17 cellular contexts compared by ENCODE assay signal in genomic region chr11:128294685-128295079, GRCh38.
DNase-seq lines count a peak whose midpoint lies in the region; ATAC-seq lines count a peak whose summit lies in the region.
"Had no signal": no experiment of that assay in that cellular context is flagged by ENCODE, and none has a peak within 500 bp of the region (broad histone marks: within the 10 kb centered on the region; RNA-seq: fewer than 3 reads in every experiment).

No MANE protein-coding gene starts in this region.

- peaks cover 96% of the 10 kb centered on the region for H3K4me1 Mint-ChIP-seq in activated naive CD4-positive, alpha-beta T cell treated with anti-CD3 and anti-CD28 coated beads for 36 hours (ENCODE audit: low read depth)

- DNase-seq in activated naive CD4-positive, alpha-beta T cell treated with anti-CD3 and anti-CD28 coated beads for 36 hours = no peak
- DNase-seq in activated naive CD4-positive, alpha-beta T cell treated with Interleukin-2 at 50 U/mL for 16 hours = no peak
- DNase-seq in adipocyte (ENCODE audit: low read depth) (peak; percentile 44), kidney glomerular epithelial cell (lab: John Stamatoyannopoulos, UW) (peak; percentile 21), aorta (no peak), Right ventricle myocardium superior (no peak)
- DNase-seq: activated gamma-delta T cell, dermis blood vessel endothelial cell, left colon, NCI-H146, NCI-H82, SHP77 treated with DMSO at 0.1 percent for 48 hours had no signal

- 7 to 11% methylated on average over 1 of the region's 1 CpG for WGBS in aorta, 2 donors

- no peaks in the 10 kb centered on the region for H3K9me3 ChIP-seq in adipocyte (ENCODE audit: control insufficient read depth, low read length)
- no peaks in the 10 kb centered on the region for H3K9me3 ChIP-seq in aorta (ENCODE audit: control insufficient read depth, low read length)
- H3K9me3 ChIP-seq: vagina had no signal

- intact Hi-C loops in activated naive CD4-positive, alpha-beta T cell treated with anti-CD3 and anti-CD28 coated beads for 36 hours (cut with micrococcal nuclease) = no loop called here
- intact Hi-C loops in aorta (cut with DNase I) = loop anchor here (5.0 to 10.0 kb wide), 10 partner anchors 117 to 533 kb away; no protein-coding TSS in a partner anchor
- intact Hi-C loops in Right ventricle myocardium superior (cut with DNase I) = loop anchor here (5.0 to 10.0 kb wide), 4 partner anchors 68 to 260 kb away; no protein-coding TSS in a partner anchor

- H3K27ac ChIP-seq in aorta (ENCODE audit: low read depth in 1 of 2, low read length in 2 of 2) = peak overlapping the region; percentile 23 to 41
- H3K27ac ChIP-seq: neural progenitor cell, vagina had no signal

- no peak overlapping the region for H3K4me3 Mint-ChIP-seq in activated naive CD4-positive, alpha-beta T cell treated with anti-CD3 and anti-CD28 coated beads for 36 hours
- H3K4me3 Mint-ChIP-seq: neural progenitor cell had no signal

- H3K36me3 Mint-ChIP-seq in activated naive CD4-positive, alpha-beta T cell treated with anti-CD3 and anti-CD28 coated beads for 36 hours (ENCODE audit: low read depth) = peaks cover 6% of the 10 kb centered on the region

- CTCF ChIA-PET in activated naive CD4-positive, alpha-beta T cell treated with anti-CD3 and anti-CD28 coated beads for 36 hours (lab: Charles Lee) = interaction anchor here (0.6 to 1.4 kb wide), 7 partner anchors 129 to 339 kb away, joined by 3 to 4 read pairs (median 3); no protein-coding TSS in a partner anchor

- ATAC-seq in aorta (ENCODE audit: low FRiP score) = peak; percentile 67
- ATAC-seq in GM21515 (IDR thresholded peaks at IDR 0.05; ENCODE audit: unreplicated experiment) = no peak
- ATAC-seq in Right ventricle myocardium superior (ENCODE audit: poor library complexity) = no peak
- ATAC-seq in HG03159 (IDR thresholded peaks at IDR 0.05; ENCODE audit: unreplicated experiment) = no peak
- ATAC-seq: activated CD4-positive, CD25-positive, alpha-beta regulatory T cell treated with anti-CD3 and anti-CD28 coated beads, Interleukin-2, amount 50 U/mL, for 24 hours; left colon had no signal

- no peaks in the 10 kb centered on the region for H3K9me3 Mint-ChIP-seq in activated naive CD4-positive, alpha-beta T cell treated with anti-CD3 and anti-CD28 coated beads for 36 hours
- H3K9me3 Mint-ChIP-seq: neural progenitor cell had no signal

- no peak overlapping the region for H3K4me3 ChIP-seq in adipocyte (ENCODE audit: low read length)
- H3K4me3 ChIP-seq in aorta (ENCODE audit: low read length in 2 of 2) = no peak overlapping the region
- H3K4me3 ChIP-seq: neural progenitor cell, vagina had no signal

- H3K27me3 Mint-ChIP-seq in activated naive CD4-positive, alpha-beta T cell treated with anti-CD3 and anti-CD28 coated beads for 36 hours (ENCODE audit: low read depth) = no peaks in the 10 kb centered on the region

- H3K27me3 ChIP-seq in adipocyte (replicated peaks; ENCODE audit: control insufficient read depth, insufficient read depth, low read length) (no peaks in the 10 kb centered on the region), aorta (ENCODE audit: control insufficient read depth in 1 of 2, insufficient read depth in 2 of 2, low read length in 1 of 2) (no peaks in the 10 kb centered on the region)
- H3K27me3 ChIP-seq: neural progenitor cell, vagina had no signal

- peak overlapping the region; percentile 96 for H3K27ac Mint-ChIP-seq in activated naive CD4-positive, alpha-beta T cell treated with anti-CD3 and anti-CD28 coated beads for 36 hours
- H3K27ac Mint-ChIP-seq: neural progenitor cell had no signal

- H3K36me3 ChIP-seq in adipocyte (ENCODE audit: control insufficient read depth, insufficient read depth, low read length, severe bottlenecking) (no peaks in the 10 kb centered on the region), aorta (ENCODE audit: control insufficient read depth in 1 of 2, insufficient read depth in 2 of 2, low read length in 1 of 2) (no peaks in the 10 kb centered on the region)
- H3K36me3 ChIP-seq: neural progenitor cell, vagina had no signal

- H3K4me1 ChIP-seq in adipocyte (ENCODE audit: control insufficient read depth, insufficient read depth, low read length) = peaks cover 60% of the 10 kb centered on the region
- H3K4me1 ChIP-seq in aorta (ENCODE audit: control insufficient read depth in 1 of 2, insufficient read depth in 2 of 2, low read length in 2 of 2) = peaks cover 6 to 10% of the 10 kb centered on the region in 2 donors
- H3K4me1 ChIP-seq: neural progenitor cell had no signal

- no peak overlapping the region for H3K9ac ChIP-seq in adipocyte (ENCODE audit: low read length)
- H3K9ac ChIP-seq: neural progenitor cell had no signal

Comparison
In these comparisons a context has a peak if more than half of its experiments do, and no peak if none do; other contexts are left out.
1. DNase-seq: peak in adipocyte (single experiment) and kidney glomerular epithelial cell (single experiment); none in activated naive CD4-positive, alpha-beta T cell treated with anti-CD3 and anti-CD28 coated beads for 36 hours (single experiment), activated naive CD4-positive, alpha-beta T cell treated with Interleukin-2 at 50 U/mL for 16 hours (single experiment), aorta (0 of 2) and Right ventricle myocardium superior (single experiment).